8 cellular contexts compared by ENCODE assay signal in the genomic region with DNA sequence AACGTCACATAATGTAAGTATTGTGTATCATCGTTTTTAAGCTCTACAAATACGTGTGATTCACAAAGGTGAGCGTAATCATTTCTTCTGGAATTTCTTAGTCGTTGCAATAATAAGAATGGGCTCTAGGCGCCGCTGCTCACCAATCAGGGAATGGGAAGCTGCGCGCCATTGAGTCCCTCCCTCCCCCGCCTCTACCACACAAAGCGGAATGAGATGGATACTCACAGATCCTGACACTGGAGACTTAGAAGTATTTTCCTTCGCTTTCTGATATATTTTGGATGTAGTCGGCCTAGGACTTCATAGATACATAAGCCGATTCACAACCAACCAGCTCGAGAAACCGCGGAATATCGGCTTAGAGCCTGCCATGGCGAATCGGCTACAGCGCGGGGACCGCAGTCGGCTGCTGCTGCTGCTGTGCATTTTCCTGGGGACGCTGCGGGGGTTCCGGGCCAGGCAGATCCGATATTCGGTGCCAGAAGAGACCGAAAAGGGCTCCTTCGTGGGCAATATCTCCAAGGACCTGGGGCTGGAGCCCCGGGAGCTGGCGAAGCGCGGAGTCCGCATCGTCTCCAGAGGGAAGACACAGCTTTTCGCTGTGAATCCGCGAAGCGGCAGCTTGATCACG. TPM values are rescaled to one million over a fixed set of nuclear protein-coding genes. Genes with fewer than 3 reads are reported as not detected.
DNase-seq lines count a peak whose midpoint lies in the region; ATAC-seq and TF ChIP-seq lines count a peak whose summit lies in the region.

TSS of gene PCDHGA11 (plus strand) at position 197 of the 634 bp plus-strand sequence. CDS start at position 374, 177 bp downstream.

- peaks cover 0 to 12% (median 1%) of the 10 kb centered on the region in 12 donors for H3K4me1 ChIP-seq in heart left ventricle
- peaks cover 0 to 25% (median 19%) of the 10 kb centered on the region in 3 donors for H3K4me1 ChIP-seq in skeletal muscle tissue (ENCODE audit: control insufficient read depth in 3 of 3, insufficient read depth in 3 of 3, low read length in 3 of 3)

- H3K4me1 Mint-ChIP-seq in activated T-helper 1 cell treated with anti-CD3 and anti-CD28 coated beads, Interleukin-12 subunit alpha, Interleukin-12 subunit beta, Interleukin-2, Interleukin-4 antibody, amounts not matched to agents 30 ng/mL and 10 ng/mL and 1 ng/mL, durations not matched to agents 14 hours and 24 hours and 36 hours (ENCODE audit: low read depth) = peaks cover 14% of the 10 kb centered on the region

- H3K27me3 ChIP-seq in heart left ventricle = peaks cover 0 to 76% (median 0%) of the 10 kb centered on the region in 9 donors
- H3K27me3 ChIP-seq in skeletal muscle tissue (ENCODE audit: control insufficient read depth in 3 of 3, insufficient read depth in 3 of 3, low read length in 3 of 3) = peaks cover 0 to 3% (median 2%) of the 10 kb centered on the region in 3 donors

- peaks cover 0 to 43% (median 0%) of the 10 kb centered on the region in 9 donors for H3K36me3 ChIP-seq in heart left ventricle
- H3K36me3 ChIP-seq in skeletal muscle tissue (ENCODE audit: control insufficient read depth in 3 of 3, insufficient read depth in 3 of 3, low read length in 3 of 3) = peaks cover 5 to 16% (median 6%) of the 10 kb centered on the region in 3 donors

- peak; percentile 73 for TF ChIP-seq CTCF in GM13977 (IDR thresholded peaks at IDR 0.05; ENCODE audit: extremely low read depth, insufficient read depth, missing control alignments)
- peak; percentile 28 to 57 (median 48) for TF ChIP-seq CTCF in heart left ventricle (IDR thresholded peaks at IDR 0.05)

- intact Hi-C loops in activated T-helper 1 cell treated with anti-CD3 and anti-CD28 coated beads, Interleukin-12 subunit alpha, Interleukin-12 subunit beta, Interleukin-2, Interleukin-4 antibody, amounts not matched to agents 30 ng/mL and 10 ng/mL and 1 ng/mL, durations not matched to agents 14 hours and 24 hours and 36 hours (cut with micrococcal nuclease) = loop anchor here (5.0 kb wide), 5 partner anchors 34 to 189 kb away; partner anchors contain the start of genes PCDHGA2, PCDHGA5, PCDHGB4 and PCDHGC3
- intact Hi-C loops in heart left ventricle (cut with DNase I) = loop anchor here in 5 of 10 donors (5.0 to 10.0 kb wide), 4 partner anchors 91 to 134 kb away; no protein-coding TSS in a partner anchor

- peaks cover 9% of the 10 kb centered on the region for H3K36me3 Mint-ChIP-seq in activated T-helper 1 cell treated with anti-CD3 and anti-CD28 coated beads, Interleukin-12 subunit alpha, Interleukin-12 subunit beta, Interleukin-2, Interleukin-4 antibody, amounts not matched to agents 30 ng/mL and 10 ng/mL and 1 ng/mL, durations not matched to agents 14 hours and 24 hours and 36 hours (ENCODE audit: low read depth)

- H3K4me3 ChIP-seq in heart left ventricle (peak within 1 kb of the TSS in 10 of 12 donors; percentile 9 to 45 (median 40)), skeletal muscle tissue (ENCODE audit: low read length in 3 of 3) (peak within 1 kb of the TSS; percentile 59 to 71 (median 67))

- DNase-seq in GM13977 (ENCODE audit: low spot score) (peak; percentile 71), heart left ventricle (peak in 3 of 5 donors; percentile 40 to 64 (median 61)), globus pallidus (ENCODE audit: low spot score) (no peak), DMS114 treated with DMSO at 0.1 percent for 48 hours (lab: John Stamatoyannopoulos, UW; ENCODE audit: unreplicated experiment) (no peak), NCI-H128 (lab: John Stamatoyannopoulos, UW; ENCODE audit: unreplicated experiment) (no peak)
- peak; percentile 23 for DNase-seq in activated T-helper 1 cell treated with anti-CD3 and anti-CD28 coated beads, Interleukin-12 subunit alpha, Interleukin-12 subunit beta, Interleukin-2, Interleukin-4 antibody, amounts not matched to agents 30 ng/mL and 10 ng/mL and 1 ng/mL, durations not matched to agents 14 hours and 24 hours and 36 hours (ENCODE audit: low spot score)

- H3K27ac Mint-ChIP-seq in activated T-helper 1 cell treated with anti-CD3 and anti-CD28 coated beads, Interleukin-12 subunit alpha, Interleukin-12 subunit beta, Interleukin-2, Interleukin-4 antibody, amounts not matched to agents 30 ng/mL and 10 ng/mL and 1 ng/mL, durations not matched to agents 14 hours and 24 hours and 36 hours = peak within 1 kb of the TSS; percentile 55

- 24 to 47% (median 32%) methylated on average over 42 of the region's 42 CpGs for whole genome bisulfite sequencing in heart left ventricle, 4 donors

- ATAC-seq in HG03520 (IDR thresholded peaks at IDR 0.05; ENCODE audit: unreplicated experiment) (peak; percentile 36), heart left ventricle (peak in 2 of 4 donors; percentile 52 to 62)

- H3K27me3 Mint-ChIP-seq in activated T-helper 1 cell treated with anti-CD3 and anti-CD28 coated beads, Interleukin-12 subunit alpha, Interleukin-12 subunit beta, Interleukin-2, Interleukin-4 antibody, amounts not matched to agents 30 ng/mL and 10 ng/mL and 1 ng/mL, durations not matched to agents 14 hours and 24 hours and 36 hours (ENCODE audit: insufficient read depth) = peaks cover 49% of the 10 kb centered on the region

- H3K9ac ChIP-seq in skeletal muscle tissue (ENCODE audit: low read depth in 1 of 3, low read length in 3 of 3) = peak within 1 kb of the TSS in 2 of 3 donors; percentile 50 to 63

- no peak for TF ChIP-seq POLR2A in heart left ventricle (IDR thresholded peaks at IDR 0.05)

- H3K9me3 Mint-ChIP-seq in activated T-helper 1 cell treated with anti-CD3 and anti-CD28 coated beads, Interleukin-12 subunit alpha, Interleukin-12 subunit beta, Interleukin-2, Interleukin-4 antibody, amounts not matched to agents 30 ng/mL and 10 ng/mL and 1 ng/mL, durations not matched to agents 14 hours and 24 hours and 36 hours = peaks cover 29% of the 10 kb centered on the region

- H3K27ac ChIP-seq in heart left ventricle = no peak within 1 kb of the TSS
- H3K27ac ChIP-seq in skeletal muscle tissue (ENCODE audit: low read depth, low read length) = peak within 1 kb of the TSS; percentile 19

- peaks cover 0 to 100% (median 72%) of the 10 kb centered on the region in 12 donors for H3K9me3 ChIP-seq in heart left ventricle
- H3K9me3 ChIP-seq in skeletal muscle tissue (ENCODE audit: control insufficient read depth in 3 of 3, low read length in 3 of 3) = peaks cover 30 to 39% (median 36%) of the 10 kb centered on the region in 3 donors

- peak within 1 kb of the TSS; percentile 86 for H3K4me3 Mint-ChIP-seq in activated T-helper 1 cell treated with anti-CD3 and anti-CD28 coated beads, Interleukin-12 subunit alpha, Interleukin-12 subunit beta, Interleukin-2, Interleukin-4 antibody, amounts not matched to agents 30 ng/mL and 10 ng/mL and 1 ng/mL, durations not matched to agents 14 hours and 24 hours and 36 hours

- in situ Hi-C loops in GM13977 (cut with MboI; ENCODE audit: low pct_unique_long_range_greater_than_20kb, low sequenced_read_pairs, unreplicated experiment) = no loop called here

RNA-seq across cellular contexts. Expression of gene PCDHGA11, which starts in this region (rescaled TPM):
- total RNA-seq in activated T-helper 1 cell treated with anti-CD3 and anti-CD28 coated beads, Interleukin-12 subunit alpha, Interleukin-12 subunit beta, Interleukin-2, Interleukin-4 antibody, amounts not matched to agents 30 ng/mL and 10 ng/mL and 1 ng/mL, durations not matched to agents 14 hours and 24 hours and 36 hours = 0.16 and 0.24 TPM in 2 replicates
- total RNA-seq in heart left ventricle (1 to 10 TPM; 2.8 to 9.0 (median 5.3) TPM), skeletal muscle tissue (6.8 TPM)
- polyA plus RNA-seq in heart left ventricle = 1 to 10 TPM; 1.8 to 5.0 TPM

Comparison
In these comparisons a context has a peak if more than half of its experiments do, and no peak if none do; other contexts are left out.
1. Peak in DNase-seq in activated T-helper 1 cell treated with anti-CD3 and anti-CD28 coated beads, Interleukin-12 subunit alpha, Interleukin-12 subunit beta, Interleukin-2, Interleukin-4 antibody, amounts not matched to agents 30 ng/mL and 10 ng/mL and 1 ng/mL, durations not matched to agents 14 hours and 24 hours and 36 hours; RNA of the gene not detected or under 1 TPM.
2. DNase-seq: peak in GM13977 (single experiment) and heart left ventricle (3 of 5); none in globus pallidus (single experiment), DMS114 treated with DMSO at 0.1 percent for 48 hours (single experiment) and NCI-H128 (single experiment).